ENCODE assay signal across 2 cellular contexts in the genomic region with DNA sequence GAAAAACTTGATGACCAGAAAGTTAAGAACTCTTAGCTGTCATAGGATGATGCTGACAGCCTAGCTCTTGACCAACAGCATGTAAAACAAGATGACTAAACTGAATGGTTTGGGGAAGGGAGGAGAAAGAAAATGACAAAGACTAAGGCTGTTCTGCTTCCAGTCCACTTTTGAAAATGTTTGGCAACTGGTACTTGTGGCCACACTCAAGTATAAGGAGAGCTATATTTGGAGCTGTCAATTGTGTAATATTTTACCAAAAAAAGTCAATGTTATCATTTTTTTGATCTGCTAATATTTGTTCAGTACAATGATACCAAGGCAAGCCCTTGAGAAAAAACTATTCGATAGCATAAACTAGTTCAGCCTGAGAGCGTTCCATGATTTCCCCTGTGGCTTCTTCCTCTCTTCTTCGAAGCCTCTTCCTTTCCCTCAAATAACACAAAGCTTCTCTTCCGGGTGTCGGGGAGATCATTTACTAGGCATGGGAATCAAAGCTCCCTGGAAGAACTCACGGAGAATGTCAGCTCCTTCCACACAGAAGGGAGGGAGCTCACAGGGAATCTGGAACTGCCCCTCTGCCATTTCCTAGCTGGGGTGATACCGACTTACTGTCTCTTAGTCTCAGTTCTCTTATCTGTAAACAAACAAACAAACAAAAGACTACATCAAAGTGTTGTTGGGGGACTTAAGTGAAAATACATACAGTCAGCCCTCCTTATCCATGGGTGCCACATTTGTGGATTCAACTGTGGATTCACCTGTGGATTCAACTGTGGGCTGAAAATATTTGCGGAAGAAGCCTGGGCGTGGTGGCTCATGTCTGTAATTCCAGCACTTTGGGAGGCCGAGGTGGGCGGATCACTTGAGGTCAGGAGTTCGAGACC.
TF ChIP-seq lines count a peak whose summit lies in the region.

No MANE protein-coding gene starts in this region.

TF ChIP-seq in A549, 52 proteins besides CTCF, POLR2A, EP300 and RAD21 (continued from another document):
- TF ChIP-seq, protein P1, sequence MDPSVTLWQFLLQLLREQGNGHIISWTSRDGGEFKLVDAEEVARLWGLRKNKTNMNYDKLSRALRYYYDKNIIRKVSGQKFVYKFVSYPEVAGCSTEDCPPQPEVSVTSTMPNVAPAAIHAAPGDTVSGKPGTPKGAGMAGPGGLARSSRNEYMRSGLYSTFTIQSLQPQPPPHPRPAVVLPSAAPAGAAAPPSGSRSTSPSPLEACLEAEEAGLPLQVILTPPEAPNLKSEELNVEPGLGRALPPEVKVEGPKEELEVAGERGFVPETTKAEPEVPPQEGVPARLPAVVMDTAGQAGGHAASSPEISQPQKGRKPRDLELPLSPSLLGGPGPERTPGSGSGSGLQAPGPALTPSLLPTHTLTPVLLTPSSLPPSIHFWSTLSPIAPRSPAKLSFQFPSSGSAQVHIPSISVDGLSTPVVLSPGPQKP (IDR thresholded peaks at IDR 0.05; ENCODE audit: low read depth, low read length): no peak

TF ChIP-seq in HEK293, 187 proteins besides CTCF, POLR2A, EP300 and RAD21 (continued from another document):
- TF ChIP-seq, protein P2, sequence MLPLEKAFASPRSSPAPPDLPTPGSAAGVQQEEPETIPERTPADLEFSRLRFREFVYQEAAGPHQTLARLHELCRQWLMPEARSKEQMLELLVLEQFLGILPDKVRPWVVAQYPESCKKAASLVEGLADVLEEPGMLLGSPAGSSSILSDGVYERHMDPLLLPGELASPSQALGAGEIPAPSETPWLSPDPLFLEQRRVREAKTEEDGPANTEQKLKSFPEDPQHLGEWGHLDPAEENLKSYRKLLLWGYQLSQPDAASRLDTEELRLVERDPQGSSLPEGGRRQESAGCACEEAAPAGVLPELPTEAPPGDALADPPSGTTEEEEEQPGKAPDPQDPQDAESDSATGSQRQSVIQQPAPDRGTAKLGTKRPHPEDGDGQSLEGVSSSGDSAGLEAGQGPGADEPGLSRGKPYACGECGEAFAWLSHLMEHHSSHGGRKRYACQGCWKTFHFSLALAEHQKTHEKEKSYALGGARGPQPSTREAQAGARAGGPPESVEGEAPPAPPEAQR (tag by site-specific recombination; IDR thresholded peaks at IDR 0.05): no peak
- TF ChIP-seq ZNF560 (tag by site-specific recombination; IDR thresholded peaks at IDR 0.05; ENCODE audit: borderline replicate concordance): no peak
- TF ChIP-seq, protein P3, sequence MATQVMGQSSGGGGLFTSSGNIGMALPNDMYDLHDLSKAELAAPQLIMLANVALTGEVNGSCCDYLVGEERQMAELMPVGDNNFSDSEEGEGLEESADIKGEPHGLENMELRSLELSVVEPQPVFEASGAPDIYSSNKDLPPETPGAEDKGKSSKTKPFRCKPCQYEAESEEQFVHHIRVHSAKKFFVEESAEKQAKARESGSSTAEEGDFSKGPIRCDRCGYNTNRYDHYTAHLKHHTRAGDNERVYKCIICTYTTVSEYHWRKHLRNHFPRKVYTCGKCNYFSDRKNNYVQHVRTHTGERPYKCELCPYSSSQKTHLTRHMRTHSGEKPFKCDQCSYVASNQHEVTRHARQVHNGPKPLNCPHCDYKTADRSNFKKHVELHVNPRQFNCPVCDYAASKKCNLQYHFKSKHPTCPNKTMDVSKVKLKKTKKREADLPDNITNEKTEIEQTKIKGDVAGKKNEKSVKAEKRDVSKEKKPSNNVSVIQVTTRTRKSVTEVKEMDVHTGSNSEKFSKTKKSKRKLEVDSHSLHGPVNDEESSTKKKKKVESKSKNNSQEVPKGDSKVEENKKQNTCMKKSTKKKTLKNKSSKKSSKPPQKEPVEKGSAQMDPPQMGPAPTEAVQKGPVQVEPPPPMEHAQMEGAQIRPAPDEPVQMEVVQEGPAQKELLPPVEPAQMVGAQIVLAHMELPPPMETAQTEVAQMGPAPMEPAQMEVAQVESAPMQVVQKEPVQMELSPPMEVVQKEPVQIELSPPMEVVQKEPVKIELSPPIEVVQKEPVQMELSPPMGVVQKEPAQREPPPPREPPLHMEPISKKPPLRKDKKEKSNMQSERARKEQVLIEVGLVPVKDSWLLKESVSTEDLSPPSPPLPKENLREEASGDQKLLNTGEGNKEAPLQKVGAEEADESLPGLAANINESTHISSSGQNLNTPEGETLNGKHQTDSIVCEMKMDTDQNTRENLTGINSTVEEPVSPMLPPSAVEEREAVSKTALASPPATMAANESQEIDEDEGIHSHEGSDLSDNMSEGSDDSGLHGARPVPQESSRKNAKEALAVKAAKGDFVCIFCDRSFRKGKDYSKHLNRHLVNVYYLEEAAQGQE (tag by site-specific recombination; IDR thresholded peaks at IDR 0.05): no peak
- no peak for TF ChIP-seq HOXD13 (CRISPR knock-in tag; IDR thresholded peaks at IDR 0.05; ENCODE audit: borderline replicate concordance)
TF ChIP-seq in HEK293: peak in this region for 2.
